In the genomic region with DNA sequence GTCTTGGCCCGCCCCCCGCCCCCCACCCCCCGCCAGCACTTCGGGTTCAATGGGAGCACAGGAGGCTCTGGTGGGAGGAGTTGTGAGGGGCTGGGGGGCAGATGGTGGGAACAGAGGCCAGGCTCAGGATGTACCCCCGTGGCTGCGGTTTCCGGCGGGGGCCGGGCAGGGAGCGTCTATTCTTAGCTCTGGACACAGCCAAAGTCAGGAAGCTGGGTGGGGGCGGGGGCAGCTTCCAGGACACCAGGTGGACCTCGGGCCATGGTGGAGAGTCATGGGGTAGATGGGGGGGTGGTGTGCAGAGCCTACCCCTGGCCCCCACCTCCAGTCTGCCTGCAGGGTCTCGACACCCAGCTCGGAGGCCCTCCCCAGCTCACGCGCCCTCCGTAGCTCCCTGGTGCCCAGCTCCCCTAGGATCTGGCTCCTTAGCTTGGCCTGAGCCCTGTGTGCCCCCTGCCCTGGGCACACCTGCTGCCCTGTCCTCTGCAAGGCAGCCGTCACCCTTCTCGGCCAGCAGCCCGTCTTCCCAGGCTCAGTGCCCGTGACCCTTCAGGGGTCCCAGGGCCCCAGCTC, we compare ENCODE assay signal across 14 cellular contexts. TPM values are rescaled to one million over a fixed set of nuclear protein-coding genes. Genes with fewer than 3 reads are reported as not detected.
DNase-seq lines count a peak whose midpoint lies in the region; ATAC-seq and TF ChIP-seq lines count a peak whose summit lies in the region.
"Had no signal": no experiment of that assay in that cellular context is flagged by ENCODE, and none has a peak within 500 bp of the region (broad histone marks: within the 10 kb centered on the region; RNA-seq: fewer than 3 reads in every experiment).

No MANE protein-coding gene starts in this region.

- no peak overlapping the region for H3K27ac Mint-ChIP-seq in CD14-positive monocyte
- H3K27ac Mint-ChIP-seq: neural progenitor cell; T-helper 2 cell treated with Interferon-gamma antibody and Interleukin-4, amounts not matched to agents 5 μg/mL and 100 μg/mL, for 36 hours had no signal

- intact Hi-C loops in CD14-positive monocyte (cut with micrococcal nuclease): no loop called here

- H3K36me3 Mint-ChIP-seq in CD14-positive monocyte: peaks cover 18 to 29% of the 10 kb centered on the region in 2 donors
- H3K36me3 Mint-ChIP-seq: neural progenitor cell had no signal

- peak overlapping the region; percentile 19 for H3K27ac ChIP-seq in cingulate gyrus (ENCODE audit: low read depth, low read length)
- H3K27ac ChIP-seq: neural progenitor cell had no signal

- DNase-seq in A172 (ENCODE audit: low spot score): peak; percentile 78
- peak; percentile 87 to 94 for DNase-seq in Kasumi-1 (lab: John Stamatoyannopoulos, UW)
- peak; percentile 63 for DNase-seq in myocyte (ENCODE audit: low read depth)
- DNase-seq in SKM-1 (lab: John Stamatoyannopoulos, UW; ENCODE audit: unreplicated experiment): no peak
- DNase-seq in ecto neural progenitor cell (ENCODE audit: low spot score): no peak
- no peak for DNase-seq in CD14-positive monocyte (ENCODE audit: low spot score)
- DNase-seq: activated CD4-positive, alpha-beta T cell treated with anti-CD3 and anti-CD28 coated beads for 48 hours; NCI-H1105 treated with DMSO at 0.1 percent for 48 hours; small intestine had no signal

- H3K27me3 Mint-ChIP-seq in CD14-positive monocyte (ENCODE audit: low read depth in 3 of 3): peaks cover 4 to 23% (median 20%) of the 10 kb centered on the region in 3 donors

- no peak for ATAC-seq in HG03025 (IDR thresholded peaks at IDR 0.05; ENCODE audit: low FRiP score, unreplicated experiment)

- H3K9me3 Mint-ChIP-seq in CD14-positive monocyte: peaks cover 5 to 12% (median 8%) of the 10 kb centered on the region in 7 donors
- H3K9me3 Mint-ChIP-seq: neural progenitor cell; T-helper 2 cell treated with Interferon-gamma antibody and Interleukin-4, amounts not matched to agents 5 μg/mL and 100 μg/mL, for 36 hours had no signal

- peaks cover 18% of the 10 kb centered on the region for H3K4me1 Mint-ChIP-seq in CD14-positive monocyte

- H3K4me3 Mint-ChIP-seq in CD14-positive monocyte: no peak overlapping the region
- H3K4me3 Mint-ChIP-seq: neural progenitor cell; T-helper 2 cell treated with Interferon-gamma antibody and Interleukin-4, amounts not matched to agents 5 μg/mL and 100 μg/mL, for 36 hours had no signal

- TF ChIP-seq CTCF in CD14-positive monocyte (IDR thresholded peaks at IDR 0.05): no peak

RNA-seq across cellular contexts. Expression of gene TBXA2R, which starts 2.2 kb away (rescaled TPM):
- 3.4 and 7.4 TPM in 2 replicates for total RNA-seq in A172 (2014; rRNA removed; shearing (Covaris generic))
- total RNA-seq in myocyte: 0.16 and 0.26 TPM in 2 replicates
- polyA plus RNA-seq in myocyte (2012): 0.21 TPM
- under 1 TPM in 1 of 2 donors, not detected in 1; 0.05 TPM for polyA plus RNA-seq in CD14-positive monocyte
- total RNA-seq: HT-29 had no signal

RNA-seq across cellular contexts. Expression of gene CACTIN, which starts 17.8 kb away (rescaled TPM):
- total RNA-seq in A172 (2014; rRNA removed; shearing (Covaris generic)): 23.0 and 34.6 TPM in 2 replicates
- total RNA-seq in myocyte: 33.8 and 34.9 TPM in 2 replicates
- 19.7 TPM for polyA plus RNA-seq in myocyte (2012)
- 1 to 10 TPM; 2.5 to 3.0 TPM for polyA plus RNA-seq in CD14-positive monocyte

RNA-seq across cellular contexts. Expression of gene GIPC3, which starts 23.6 kb away (rescaled TPM):
- 0.07 TPM in 1 of 2 replicates, not detected in the other for total RNA-seq in A172 (2014; rRNA removed; shearing (Covaris generic))
- total RNA-seq in myocyte: 0.19 and 0.31 TPM in 2 replicates
- polyA plus RNA-seq in myocyte (2012): 0.08 TPM
- polyA plus RNA-seq in CD14-positive monocyte: under 1 TPM in 1 of 2 donors, not detected in 1; 0.03 TPM
- total RNA-seq: HT-29 had no signal

RNA-seq across cellular contexts. Expression of gene HMG20B, which starts 36.1 kb away (rescaled TPM):
- 224 and 260 TPM in 2 replicates for total RNA-seq in A172 (2014; rRNA removed; shearing (Covaris generic))
- 99.9 and 102 TPM in 2 replicates for total RNA-seq in myocyte
- 73.9 TPM for polyA plus RNA-seq in myocyte (2012)
- polyA plus RNA-seq in CD14-positive monocyte: 10 to 100 TPM; 52.4 to 58.8 TPM

RNA-seq across cellular contexts. Expression of gene MFSD12, which starts 51.5 kb away (rescaled TPM):
- 152 and 169 TPM in 2 replicates for total RNA-seq in A172 (2014; rRNA removed; shearing (Covaris generic))
- 107 and 146 TPM in 2 replicates for total RNA-seq in myocyte
- polyA plus RNA-seq in myocyte (2012): 109 TPM
- polyA plus RNA-seq in CD14-positive monocyte: 10 to 100 TPM; 47.9 to 55.5 TPM

Comparison
In these comparisons a context has a peak if more than half of its experiments do, and no peak if none do; other contexts are left out.
1. DNase-seq: peak in A172 (single experiment), Kasumi-1 (2 of 2) and myocyte (single experiment); none in SKM-1 (single experiment), ecto neural progenitor cell (single experiment) and CD14-positive monocyte (single experiment).